ENCODE assay signal across 2 cellular contexts in the genomic region with DNA sequence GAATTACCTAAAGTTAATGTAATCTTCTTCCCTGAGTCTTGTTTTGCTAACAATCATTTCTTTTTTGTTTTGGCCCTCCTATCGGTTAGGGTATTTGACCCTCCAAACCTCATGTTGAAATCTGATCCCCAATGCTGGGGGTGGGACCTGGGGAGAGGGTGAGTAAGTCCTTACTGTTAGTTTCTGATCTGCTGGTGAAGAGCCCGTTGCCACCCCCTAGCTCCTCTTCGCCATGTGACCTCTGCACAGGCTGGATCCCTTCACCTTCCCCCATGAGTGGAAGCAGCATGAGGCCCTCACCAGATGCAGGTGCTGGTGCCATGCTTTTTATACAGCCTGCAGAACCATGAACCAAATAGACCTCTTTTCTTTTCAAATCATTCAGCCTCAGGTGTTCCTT.
TF ChIP-seq lines count a peak whose summit lies in the region.

No MANE protein-coding gene starts in this region.

TF ChIP-seq in GM23338, 12 proteins besides CTCF, POLR2A, EP300 and RAD21 (continued from another document):
- no peak for TF ChIP-seq EZH2phosphoT487 (IDR thresholded peaks at IDR 0.05; ENCODE audit: unreplicated experiment)
- TF ChIP-seq EZH2 (IDR thresholded peaks at IDR 0.05; ENCODE audit: low read depth, unreplicated experiment): no peak
- no peak for TF ChIP-seq ZNF114 (CRISPR knock-in tag; IDR thresholded peaks at IDR 0.05)
- TF ChIP-seq, protein P1, sequence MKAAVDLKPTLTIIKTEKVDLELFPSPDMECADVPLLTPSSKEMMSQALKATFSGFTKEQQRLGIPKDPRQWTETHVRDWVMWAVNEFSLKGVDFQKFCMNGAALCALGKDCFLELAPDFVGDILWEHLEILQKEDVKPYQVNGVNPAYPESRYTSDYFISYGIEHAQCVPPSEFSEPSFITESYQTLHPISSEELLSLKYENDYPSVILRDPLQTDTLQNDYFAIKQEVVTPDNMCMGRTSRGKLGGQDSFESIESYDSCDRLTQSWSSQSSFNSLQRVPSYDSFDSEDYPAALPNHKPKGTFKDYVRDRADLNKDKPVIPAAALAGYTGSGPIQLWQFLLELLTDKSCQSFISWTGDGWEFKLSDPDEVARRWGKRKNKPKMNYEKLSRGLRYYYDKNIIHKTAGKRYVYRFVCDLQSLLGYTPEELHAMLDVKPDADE (IDR thresholded peaks at IDR 0.05): no peak
TF ChIP-seq in GM23338: peak in this region for 0.

TF ChIP-seq in IMR-90, 13 proteins besides CTCF, POLR2A, EP300 and RAD21:
- TF ChIP-seq, protein P2, sequence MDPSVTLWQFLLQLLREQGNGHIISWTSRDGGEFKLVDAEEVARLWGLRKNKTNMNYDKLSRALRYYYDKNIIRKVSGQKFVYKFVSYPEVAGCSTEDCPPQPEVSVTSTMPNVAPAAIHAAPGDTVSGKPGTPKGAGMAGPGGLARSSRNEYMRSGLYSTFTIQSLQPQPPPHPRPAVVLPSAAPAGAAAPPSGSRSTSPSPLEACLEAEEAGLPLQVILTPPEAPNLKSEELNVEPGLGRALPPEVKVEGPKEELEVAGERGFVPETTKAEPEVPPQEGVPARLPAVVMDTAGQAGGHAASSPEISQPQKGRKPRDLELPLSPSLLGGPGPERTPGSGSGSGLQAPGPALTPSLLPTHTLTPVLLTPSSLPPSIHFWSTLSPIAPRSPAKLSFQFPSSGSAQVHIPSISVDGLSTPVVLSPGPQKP (IDR thresholded peaks at IDR 0.05; ENCODE audit: borderline replicate concordance, low read depth, low read length): no peak
- TF ChIP-seq, protein P3, sequence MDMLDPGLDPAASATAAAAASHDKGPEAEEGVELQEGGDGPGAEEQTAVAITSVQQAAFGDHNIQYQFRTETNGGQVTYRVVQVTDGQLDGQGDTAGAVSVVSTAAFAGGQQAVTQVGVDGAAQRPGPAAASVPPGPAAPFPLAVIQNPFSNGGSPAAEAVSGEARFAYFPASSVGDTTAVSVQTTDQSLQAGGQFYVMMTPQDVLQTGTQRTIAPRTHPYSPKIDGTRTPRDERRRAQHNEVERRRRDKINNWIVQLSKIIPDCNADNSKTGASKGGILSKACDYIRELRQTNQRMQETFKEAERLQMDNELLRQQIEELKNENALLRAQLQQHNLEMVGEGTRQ (IDR thresholded peaks at IDR 0.05; ENCODE audit: low read depth, low read length): 0 out of 2 replicates have a peak, but pooled peaks have one; percentile 8
